ENCODE assay signal across 27 cellular contexts in the genomic region with DNA sequence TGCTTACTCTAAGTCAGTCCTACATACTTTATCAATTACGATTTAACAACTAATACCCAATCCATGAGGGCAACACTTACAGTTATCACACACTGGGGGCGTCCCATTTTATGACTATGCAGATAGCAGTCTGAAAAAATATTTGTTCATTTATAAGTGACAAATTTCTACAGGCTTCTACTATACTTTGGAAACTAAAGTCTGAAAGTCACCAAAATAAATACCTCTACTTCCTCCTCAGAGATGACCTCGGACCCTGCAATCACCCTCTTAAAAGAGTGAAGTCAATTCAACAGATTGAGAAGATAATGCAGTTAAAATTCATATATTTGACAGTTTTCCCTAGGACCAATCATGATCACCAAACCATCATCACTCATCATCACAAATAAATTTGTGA.
"Had no signal": no experiment of that assay in that cellular context is flagged by ENCODE, and none has a peak within 500 bp of the region (broad histone marks: within the 10 kb centered on the region; RNA-seq: fewer than 3 reads in every experiment).

No MANE protein-coding gene starts in this region.

- H3K4me3 Mint-ChIP-seq: activated B cell treated with CpG ODN at 0.5 μM for 24 hours; activated CD4-positive, alpha-beta memory T cell treated with anti-CD3 and anti-CD28 coated beads, Interleukin-2, amount 10 ng/mL, durations not matched to agents 7 days and 5 days; activated naive CD4-positive, alpha-beta T cell treated with anti-CD3 and anti-CD28 coated beads, Interleukin-2, amount 50 U/mL, for 24 hours; stimulated activated naive CD8-positive, alpha-beta T cell treated with anti-CD3 and anti-CD28 coated beads, Interleukin-15, amount 100 ng/mL, for 72 hours had no signal

- H3K27ac ChIP-seq: adrenal gland, ascending aorta, colonic mucosa, dorsolateral prefrontal cortex, hepatocyte, left ventricle myocardium inferior, pancreas, psoas muscle, right atrium auricular region, spleen, tibial artery had no signal

- H2AFZ ChIP-seq: hepatocyte had no signal

- ATAC-seq: effector memory CD8-positive, alpha-beta T cell; esophagus mucosa; naive thymus-derived CD4-positive, alpha-beta T cell; psoas muscle; stimulated activated naive CD8-positive, alpha-beta T cell treated with anti-CD3 and anti-CD28 coated beads, Interleukin-15, amount 100 ng/mL, for 72 hours had no signal

- H3K4me2 ChIP-seq: hepatocyte had no signal

- H3K9me3 Mint-ChIP-seq: activated B cell treated with CpG ODN at 0.5 μM for 24 hours; activated CD4-positive, alpha-beta memory T cell treated with anti-CD3 and anti-CD28 coated beads, Interleukin-2, amount 10 ng/mL, durations not matched to agents 7 days and 5 days; activated naive CD4-positive, alpha-beta T cell treated with anti-CD3 and anti-CD28 coated beads, Interleukin-2, amount 50 U/mL, for 24 hours; effector memory CD8-positive, alpha-beta T cell; stimulated activated naive CD8-positive, alpha-beta T cell treated with anti-CD3 and anti-CD28 coated beads, Interleukin-15, amount 100 ng/mL, for 72 hours had no signal

- H3K27me3 Mint-ChIP-seq: activated B cell treated with CpG ODN at 0.5 μM for 24 hours; activated CD4-positive, alpha-beta memory T cell treated with anti-CD3 and anti-CD28 coated beads, Interleukin-2, amount 10 ng/mL, durations not matched to agents 7 days and 5 days; activated naive CD4-positive, alpha-beta T cell treated with anti-CD3 and anti-CD28 coated beads, Interleukin-2, amount 50 U/mL, for 24 hours; effector memory CD8-positive, alpha-beta T cell; naive thymus-derived CD4-positive, alpha-beta T cell; stimulated activated naive CD8-positive, alpha-beta T cell treated with anti-CD3 and anti-CD28 coated beads, Interleukin-15, amount 100 ng/mL, for 72 hours had no signal

- H3K4me3 ChIP-seq: adrenal gland, ascending aorta, colonic mucosa, dorsolateral prefrontal cortex, hepatocyte, left ventricle myocardium inferior, pancreas, psoas muscle, right atrium auricular region, spleen, tibial artery had no signal

- H3K27me3 ChIP-seq: adrenal gland, ascending aorta, colonic mucosa, dorsolateral prefrontal cortex, hepatocyte, pancreas, right atrium auricular region, spleen, tibial artery had no signal

- H3K36me3 ChIP-seq: adrenal gland, ascending aorta, colonic mucosa, left ventricle myocardium inferior, pancreas, right atrium auricular region, spleen, tibial artery had no signal

- FAIRE-seq: endothelial cell of umbilical vein, frontal cortex, pancreas had no signal

- H3K9me3 ChIP-seq: adrenal gland, ascending aorta, colonic mucosa, left ventricle myocardium inferior, pancreas, psoas muscle, right atrium auricular region, spleen, tibial artery had no signal

- DNase-seq: activated B cell treated with CpG ODN at 0.5 μM for 24 hours; activated CD4-positive, alpha-beta memory T cell treated with anti-CD3 and anti-CD28 coated beads, Interleukin-2, amount 10 ng/mL, durations not matched to agents 7 days and 5 days; activated CD4-positive, alpha-beta T cell treated with anti-CD3 and anti-CD28 coated beads for 4 hours; activated gamma-delta T cell treated with Interleukin-2 at 50 U/mL for 16 hours; adrenal gland; central memory CD4-positive, alpha-beta T cell; colonic mucosa; dorsolateral prefrontal cortex; effector memory CD8-positive, alpha-beta T cell; glutamatergic neuron; kidney glomerular epithelial cell; left ventricle myocardium inferior; naive thymus-derived CD4-positive, alpha-beta T cell; pancreas; psoas muscle; spleen; stimulated activated CD4-positive, alpha-beta T cell treated with anti-CD3 and anti-CD28 coated beads, Interleukin-4, amount 100 ng/mL, for 24 hours; stimulated activated naive CD8-positive, alpha-beta T cell treated with anti-CD3 and anti-CD28 coated beads, Interleukin-15, amount 100 ng/mL, for 72 hours; T-helper 9 cell; tibial artery had no signal

- H3K27ac Mint-ChIP-seq: activated B cell treated with CpG ODN at 0.5 μM for 24 hours; activated CD4-positive, alpha-beta memory T cell treated with anti-CD3 and anti-CD28 coated beads, Interleukin-2, amount 10 ng/mL, durations not matched to agents 7 days and 5 days; activated naive CD4-positive, alpha-beta T cell treated with anti-CD3 and anti-CD28 coated beads, Interleukin-2, amount 50 U/mL, for 24 hours; stimulated activated naive CD8-positive, alpha-beta T cell treated with anti-CD3 and anti-CD28 coated beads, Interleukin-15, amount 100 ng/mL, for 72 hours had no signal
